ENCODE assay signal across 27 cellular contexts in the genomic region with DNA sequence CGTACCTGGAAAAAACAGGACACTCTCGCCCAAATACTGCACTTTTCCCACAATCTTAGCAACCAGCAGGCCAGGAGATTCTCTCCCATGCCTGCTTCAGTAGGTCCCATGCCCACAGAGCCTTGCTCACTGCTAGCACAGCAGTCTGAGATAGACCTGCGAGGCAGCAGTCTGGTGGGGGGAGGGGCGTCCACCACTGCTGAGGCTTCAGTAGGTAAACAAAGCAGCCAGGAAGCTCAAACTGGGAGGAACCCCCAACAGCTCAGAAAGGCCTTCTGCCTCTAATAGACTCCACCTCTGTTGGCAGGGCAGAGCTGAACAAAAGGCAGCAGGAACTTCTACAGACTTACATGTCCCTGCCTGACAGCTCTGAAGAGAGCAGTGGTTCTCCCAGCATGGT.
DNase-seq lines count a peak whose midpoint lies in the region; TF ChIP-seq lines count a peak whose summit lies in the region.
"Had no signal": no experiment of that assay in that cellular context is flagged by ENCODE, and none has a peak within 500 bp of the region (broad histone marks: within the 10 kb centered on the region; RNA-seq: fewer than 3 reads in every experiment).

No MANE protein-coding gene starts in this region.

- WGBS in sigmoid colon, 2 donors, result 81 to 86% methylated on average over 4 of the region's 4 CpGs

- H3K27me3 ChIP-seq in MM.1S (replicated peaks; ENCODE audit: insufficient read depth, low read length) (no peaks in the 10 kb centered on the region), sigmoid colon (no peaks in the 10 kb centered on the region)
- H3K27me3 ChIP-seq: cardiac muscle cell, esophagus muscularis mucosa, neural progenitor cell, testis had no signal

- H3K9me3 ChIP-seq in MM.1S (replicated peaks; ENCODE audit: insufficient read depth, low read length) (no peaks in the 10 kb centered on the region), sigmoid colon (peaks cover 0 to 2% (median 0%) of the 10 kb centered on the region in 4 donors)
- H3K9me3 ChIP-seq: testis had no signal

- intact Hi-C loops in sigmoid colon (cut with DNase I), result no loop called here

- H3K27ac ChIP-seq in MM.1S (ENCODE audit: low read length) (no peak overlapping the region), sigmoid colon (no peak overlapping the region)
- H3K27ac ChIP-seq: cardiac muscle cell, esophagus muscularis mucosa, KMS-11, neural progenitor cell, testis had no signal

- no peaks in the 10 kb centered on the region for H3F3A ChIP-seq in MM.1S (ENCODE audit: insufficient read depth, low read length)

- H3K36me3 ChIP-seq in MM.1S (replicated peaks; ENCODE audit: insufficient read depth, low read length) (no peaks in the 10 kb centered on the region), sigmoid colon (no peaks in the 10 kb centered on the region)
- H3K36me3 ChIP-seq: cardiac muscle cell, esophagus muscularis mucosa, neural progenitor cell had no signal

- no peaks in the 10 kb centered on the region for H3K9me2 ChIP-seq in MM.1S (replicated peaks; ENCODE audit: insufficient read depth, low read length)

- TF ChIP-seq CTCF in MM.1S (IDR thresholded peaks at IDR 0.05; ENCODE audit: low read length) (no peak), choroid plexus epithelial cell (conservative IDR thresholded peaks at IDR 0.05; ENCODE audit: low read depth, low read length) (no peak), sigmoid colon (IDR thresholded peaks at IDR 0.05) (no peak)

- no peaks in the 10 kb centered on the region for H4K20me1 ChIP-seq in MM.1S (ENCODE audit: insufficient read depth, low read length)

- H3K4me3 ChIP-seq in MM.1S (ENCODE audit: low read length), result no peak overlapping the region
- H3K4me3 ChIP-seq in choroid plexus epithelial cell (ENCODE audit: low read depth, low read length), result no peak overlapping the region
- H3K4me3 ChIP-seq in sigmoid colon, result no peak overlapping the region
- H3K4me3 ChIP-seq: cardiac muscle cell, esophagus muscularis mucosa, neural progenitor cell, testis had no signal

- TF ChIP-seq POLR2A in sigmoid colon (IDR thresholded peaks at IDR 0.05), result no peak

- H3K4me2 ChIP-seq in MM.1S (ENCODE audit: low read depth, low read length), result no peak overlapping the region
- H3K4me2 ChIP-seq: KMS-11, neural progenitor cell had no signal

- peak; percentile 0 for DNase-seq in NCI-H2029 (lab: John Stamatoyannopoulos, UW)
- DNase-seq in NCI-H2029 treated with DMSO at 0.1 percent for 48 hours (lab: John Stamatoyannopoulos, UW), result no peak
- peak; percentile 59 for DNase-seq in MM.1S
- peak; percentile 23 for DNase-seq in choroid plexus epithelial cell (ENCODE audit: low read depth)
- peak; percentile 48 for DNase-seq in sigmoid colon
- no peak for DNase-seq in NCI-H1694 (lab: John Stamatoyannopoulos, UW)
- no peak for DNase-seq in H4 (ENCODE audit: low spot score)
- no peak for DNase-seq in NCI-H2171 (lab: John Stamatoyannopoulos, UW)
- DNase-seq: 8988T; activated CD4-positive, alpha-beta T cell treated with anti-CD3 and anti-CD28 coated beads for 36 hours; activated CD8-positive, alpha-beta memory T cell treated with anti-CD3 and anti-CD28 coated beads for 24 hours; activated effector memory CD4-positive, alpha-beta T cell treated with Interleukin-2 at 50 U/mL for 16 hours; aorta; cortex of kidney; HCEC 1CT; left colon; mammary epithelial cell; MV-4-11; NCI-H187; NCI-H2227 treated with DMSO at 0.1 percent for 48 hours; stimulated activated naive CD8-positive, alpha-beta T cell treated with anti-CD3 and anti-CD28 coated beads, Interleukin-15, Interleukin-2, amounts not matched to agents 100 U/mL and 50 U/mL, for 24 hours; T-helper 2 cell; testis had no signal

- 0 out of 2 replicates have a peak, but pooled peaks cover 4% of the 10 kb centered on the region for H3K4me1 ChIP-seq in MM.1S (ENCODE audit: low read length)
- H3K4me1 ChIP-seq in sigmoid colon, result no peaks in the 10 kb centered on the region
- H3K4me1 ChIP-seq: esophagus muscularis mucosa, neural progenitor cell, testis had no signal

- H3K9ac ChIP-seq in MM.1S (ENCODE audit: low read length), result no peak overlapping the region
- H3K9ac ChIP-seq: KMS-11, neural progenitor cell had no signal

- H2AFZ ChIP-seq in MM.1S (ENCODE audit: low read length), result no peak overlapping the region
- H2AFZ ChIP-seq: neural progenitor cell had no signal

- TF ChIP-seq EP300 in sigmoid colon (IDR thresholded peaks at IDR 0.05), result no peak

- H3K79me2 ChIP-seq in MM.1S (ENCODE audit: low read length), result no peaks in the 10 kb centered on the region

Comparison
In these comparisons a context has a peak if more than half of its experiments do, and no peak if none do; other contexts are left out.
1. DNase-seq: peak in NCI-H2029 (single experiment), MM.1S (single experiment), choroid plexus epithelial cell (single experiment) and sigmoid colon (single experiment); none in NCI-H2029 treated with DMSO at 0.1 percent for 48 hours (single experiment), NCI-H1694 (single experiment), H4 (single experiment) and NCI-H2171 (single experiment).